In genomic region chr2:62077239-62077638, GRCh38 we compare ENCODE assay signal across 26 cellular contexts.
"Had no signal": no experiment of that assay in that cellular context is flagged by ENCODE, and none has a peak within 500 bp of the region (broad histone marks: within the 10 kb centered on the region; RNA-seq: fewer than 3 reads in every experiment).

No MANE protein-coding gene starts in this region.

- H3K36me3 ChIP-seq: cardiac muscle cell, pancreas had no signal

- H3K9me3 Mint-ChIP-seq: activated T-cell treated with anti-CD3 and anti-CD28 coated beads, Interleukin-2, amount 50 U/mL, for 72 hours; natural killer cell had no signal

- H3K4me1 Mint-ChIP-seq: activated B cell treated with CpG ODN at 0.5 μM for 24 hours; activated CD4-positive, alpha-beta T cell treated with anti-CD3 and anti-CD28 coated beads for 36 hours had no signal

- ATAC-seq: activated CD4-positive, alpha-beta T cell treated with anti-CD3 and anti-CD28 coated beads for 36 hours; activated T-cell treated with anti-CD3 and anti-CD28 coated beads, Interleukin-2, amount 50 U/mL, for 72 hours; body of pancreas; natural killer cell; pancreas; psoas muscle; sciatic nerve had no signal

- H3K27me3 Mint-ChIP-seq: activated B cell treated with CpG ODN at 0.5 μM for 24 hours; activated CD4-positive, alpha-beta T cell treated with anti-CD3 and anti-CD28 coated beads for 36 hours; dendritic cell treated with granulocyte-macrophage colony-stimulating factor and Interleukin-4, amounts not matched to agents 40 ng/mL and 50 ng/mL, for 4 days; type B pancreatic cell had no signal

- H3K4me3 ChIP-seq: body of pancreas, cardiac muscle cell, pancreas, psoas muscle, smooth muscle cell, testis had no signal

- H3K27me3 ChIP-seq: body of pancreas, cardiac muscle cell, pancreas, testis had no signal

- H3K36me3 Mint-ChIP-seq: natural killer cell had no signal

- H3K4me3 Mint-ChIP-seq: activated B cell treated with CpG ODN at 0.5 μM for 24 hours; activated CD4-positive, alpha-beta T cell treated with anti-CD3 and anti-CD28 coated beads for 36 hours; activated naive CD4-positive, alpha-beta T cell treated with anti-CD3 and anti-CD28 coated beads for 36 hours; activated T-cell treated with anti-CD3 and anti-CD28 coated beads, Interleukin-2, amount 50 U/mL, for 72 hours; dendritic cell treated with granulocyte-macrophage colony-stimulating factor and Interleukin-4, amounts not matched to agents 40 ng/mL and 50 ng/mL, for 4 days; natural killer cell; T-helper 1 cell treated with Interleukin-12 subunit alpha and Interleukin-12 subunit beta and Interleukin-4 antibody, amounts not matched to agents 30 μg/mL and 1 μg/mL, for 36 hours; type B pancreatic cell had no signal

- DNase-seq: activated B cell treated with CpG ODN at 0.5 μM for 24 hours; activated CD4-positive, alpha-beta T cell treated with anti-CD3 and anti-CD28 coated beads for 36 hours; activated CD4-positive, alpha-beta T cell treated with anti-CD3 and anti-CD28 coated beads, Interleukin-2, amount 50 U/mL, for 48 hours; activated effector memory CD4-positive, alpha-beta T cell treated with Interleukin-2 at 50 U/mL for 16 hours; activated naive CD4-positive, alpha-beta T cell treated with anti-CD3 and anti-CD28 coated beads for 36 hours; activated T-cell treated with anti-CD3 and anti-CD28 coated beads, Interleukin-2, amount 50 U/mL, for 72 hours; body of pancreas; effector CD4-positive, alpha-beta T cell; erythroblast; foreskin melanocyte; hypothalamus; midbrain; natural killer cell; pancreas; psoas muscle; stimulated activated CD4-positive, alpha-beta T cell treated with anti-CD3 and anti-CD28 coated beads, Interleukin-15, amount 100 ng/mL, for 24 hours; stimulated activated CD4-positive, alpha-beta T cell treated with anti-CD3 and anti-CD28 coated beads, Interleukin-2, amount 100 ng/mL, for 48 hours; stimulated activated naive CD4-positive, alpha-beta T cell; T1000; testis had no signal

- H3K27ac ChIP-seq: body of pancreas, cardiac muscle cell, pancreas, psoas muscle, testis had no signal

- H3K27ac Mint-ChIP-seq: activated B cell treated with CpG ODN at 0.5 μM for 24 hours; activated CD4-positive, alpha-beta T cell treated with anti-CD3 and anti-CD28 coated beads for 36 hours; activated naive CD4-positive, alpha-beta T cell treated with anti-CD3 and anti-CD28 coated beads for 36 hours; activated T-cell treated with anti-CD3 and anti-CD28 coated beads, Interleukin-2, amount 50 U/mL, for 72 hours; dendritic cell treated with granulocyte-macrophage colony-stimulating factor and Interleukin-4, amounts not matched to agents 40 ng/mL and 50 ng/mL, for 4 days; natural killer cell; T-helper 1 cell treated with Interleukin-12 subunit alpha and Interleukin-12 subunit beta and Interleukin-4 antibody, amounts not matched to agents 30 μg/mL and 1 μg/mL, for 36 hours; type B pancreatic cell had no signal

- H3K9me3 ChIP-seq: pancreas, testis had no signal

- H3K4me1 ChIP-seq: body of pancreas, pancreas, psoas muscle, testis had no signal

- H3K4me2 ChIP-seq: smooth muscle cell had no signal
